11 cellular contexts compared by ENCODE assay signal in the genomic region with DNA sequence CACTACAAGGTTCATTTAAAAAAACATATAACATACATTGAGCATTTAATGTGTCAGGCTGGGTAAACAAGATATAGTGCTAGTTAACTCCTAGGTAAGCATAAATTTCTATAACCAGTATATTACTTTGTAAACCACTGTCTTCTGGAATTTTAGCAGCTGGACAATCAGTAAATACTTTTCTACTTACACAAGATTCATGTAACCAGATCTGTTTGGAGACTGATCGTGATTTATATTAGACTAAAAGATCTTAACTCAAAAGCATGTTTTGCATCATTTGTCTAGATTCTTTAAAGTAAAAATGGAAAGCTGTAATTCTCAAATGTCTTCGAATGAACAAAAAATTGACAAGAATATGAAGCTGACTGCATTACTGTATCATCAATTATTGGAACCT. TPM values are rescaled to one million over a fixed set of nuclear protein-coding genes. Genes with fewer than 3 reads are reported as not detected.
DNase-seq lines count a peak whose midpoint lies in the region; ATAC-seq, FAIRE-seq and TF ChIP-seq lines count a peak whose summit lies in the region.
"Had no signal": no experiment of that assay in that cellular context is flagged by ENCODE, and none has a peak within 500 bp of the region (broad histone marks: within the 10 kb centered on the region; RNA-seq: fewer than 3 reads in every experiment).

No MANE protein-coding gene starts in this region.

- H3K9ac ChIP-seq in HCT116 (ENCODE audit: low read length) (no peak overlapping the region), iPS-20b (ENCODE audit: low read depth, low read length) (no peak overlapping the region), skeletal muscle tissue (ENCODE audit: low read depth in 1 of 3, low read length in 3 of 3) (no peak overlapping the region)

- H3K27me3 Mint-ChIP-seq in T-helper 2 cell treated with Interferon-gamma antibody and Interleukin-4, amounts not matched to agents 5 μg/mL and 100 μg/mL, for 36 hours (ENCODE audit: low read depth), result no peaks in the 10 kb centered on the region

- CTCF ChIA-PET in HCT116 (lab: Charles Lee), result no interaction called here

- ATAC-seq in HCT116 (no peak), GM18519 (IDR thresholded peaks at IDR 0.05; ENCODE audit: low FRiP score, unreplicated experiment) (no peak)

- H3K27me3 ChIP-seq in HCT116 (ENCODE audit: insufficient read depth, low read length) (no peaks in the 10 kb centered on the region), iPS-20b (ENCODE audit: insufficient read depth, low read length) (peaks cover 34% of the 10 kb centered on the region), skeletal muscle tissue (ENCODE audit: control insufficient read depth in 3 of 3, insufficient read depth in 3 of 3, low read length in 3 of 3) (peaks cover 4 to 11% (median 5%) of the 10 kb centered on the region in 3 donors), small intestine (ENCODE audit: control insufficient read depth in 2 of 2, insufficient read depth in 2 of 2, low read length in 2 of 2) (no peaks in the 10 kb centered on the region)

- H3K27ac Mint-ChIP-seq in T-helper 2 cell treated with Interferon-gamma antibody and Interleukin-4, amounts not matched to agents 5 μg/mL and 100 μg/mL, for 36 hours, result no peak overlapping the region

- H3K4me3 ChIP-seq in HCT116 (replicated peaks in 1 of 2; ENCODE audit: low read depth in 1 of 2, low read length in 2 of 2) (peak overlapping the region in 1 of 2 experiments; percentile 96; a peak in 2 of 4 replicates), iPS-20b (ENCODE audit: low read length) (peak overlapping the region; percentile 92; the same call in 1 of the 2 replicates), skeletal muscle tissue (ENCODE audit: low read length in 3 of 3) (peak overlapping the region in 2 of 3 donors; percentile 94 to 97), small intestine (ENCODE audit: low read depth in 1 of 2, low read length in 2 of 2) (no peak overlapping the region)

- H3K4me1 Mint-ChIP-seq in T-helper 2 cell treated with Interferon-gamma antibody and Interleukin-4, amounts not matched to agents 5 μg/mL and 100 μg/mL, for 36 hours (ENCODE audit: low read depth), result peaks cover 28% of the 10 kb centered on the region

- no peaks in the 10 kb centered on the region for H3K9me3 Mint-ChIP-seq in T-helper 2 cell treated with Interferon-gamma antibody and Interleukin-4, amounts not matched to agents 5 μg/mL and 100 μg/mL, for 36 hours

- H3K9me3 ChIP-seq in HCT116 (ENCODE audit: control insufficient read depth in 1 of 2, insufficient read depth in 1 of 2, low read depth in 1 of 2, low read length in 2 of 2), result no peaks in the 10 kb centered on the region
- H3K9me3 ChIP-seq in iPS-20b (ENCODE audit: insufficient read depth, low read depth, low read length), result no peaks in the 10 kb centered on the region
- no peaks in the 10 kb centered on the region for H3K9me3 ChIP-seq in skeletal muscle tissue (ENCODE audit: control insufficient read depth in 3 of 3, low read length in 3 of 3)
- H3K9me3 ChIP-seq in small intestine (ENCODE audit: control insufficient read depth, low read depth), result no peaks in the 10 kb centered on the region

- peaks cover 40% of the 10 kb centered on the region for H3K79me2 ChIP-seq in HCT116 (ENCODE audit: insufficient read depth, low read length)

- peak overlapping the region; percentile 81 for H2AFZ ChIP-seq in HCT116 (ENCODE audit: low read depth, low read length, poor library complexity, severe bottlenecking)

- BruUV-seq in HCT116 (replicated peaks; lab: Mats Ljungman, UMichigan), result no TSS peak

- 27 to 45% (median 35%) methylated on average over 2 of the region's 2 CpGs for WGBS in small intestine, 3 donors

- H3K36me3 Mint-ChIP-seq in T-helper 2 cell treated with Interferon-gamma antibody and Interleukin-4, amounts not matched to agents 5 μg/mL and 100 μg/mL, for 36 hours (ENCODE audit: low read depth), result peaks cover 6% of the 10 kb centered on the region

- no peak for TF ChIP-seq POLR2A in HCT116 (IDR thresholded peaks at IDR 0.05; ENCODE audit: borderline replicate concordance, extremely low read depth, insufficient read depth, insufficient read length)

- TF ChIP-seq RAD21 in HCT116 (IDR thresholded peaks at IDR 0.05; ENCODE audit: low read depth), result no peak

- DNase-seq in HCT116 (ENCODE audit: low read depth, low spot score) (no peak), COLO829 (ENCODE audit: low spot score) (no peak), small intestine (no peak)
- DNase-seq in T-helper 2 cell treated with Interferon-gamma antibody and Interleukin-4, amounts not matched to agents 5 μg/mL and 100 μg/mL, for 36 hours (ENCODE audit: low spot score), result no peak
- DNase-seq: activated CD8-positive, alpha-beta T cell treated with anti-CD3 and anti-CD28 coated beads, Interleukin-2, amount 10 ng/mL, durations not matched to agents 7 days and 5 days; NCI-H226; stimulated activated CD8-positive, alpha-beta memory T cell treated with anti-CD3 and anti-CD28 coated beads, Interleukin-4, amount 100 ng/mL, for 48 hours had no signal

- peak overlapping the region; percentile 92 for H3K4me2 ChIP-seq in HCT116 (ENCODE audit: low read length)

- POLR2A ChIA-PET in HCT116 (lab: Charles Lee), result no interaction called here

- H4K20me1 ChIP-seq in HCT116 (ENCODE audit: insufficient read depth), result no peaks in the 10 kb centered on the region

- RAD21 ChIA-PET in HCT116 (lab: Charles Lee; ENCODE audit: low non-redundant PET in 1 of 2, low total read pairs in 2 of 2, uncharacterized antibody in 2 of 2, unreplicated experiment in 2 of 2), result interaction anchor here in 1 of 2 experiments (0.8 kb wide), 1 partner anchor 15 kb away, joined by 3 read pairs; the partner anchor contains the start of gene KCTD18

- intact Hi-C loops in HCT116 (cut with micrococcal nuclease), result no loop called here

- H3K4me1 ChIP-seq in HCT116 (ENCODE audit: control insufficient read depth in 1 of 2, insufficient read depth in 2 of 2, low read length in 2 of 2) (peaks cover 4 to 22% of the 10 kb centered on the region in 2 experiments; a peak in 3 of 4 replicates), iPS-20b (ENCODE audit: insufficient read depth, low read length) (no peaks in the 10 kb centered on the region), skeletal muscle tissue (ENCODE audit: control insufficient read depth in 3 of 3, insufficient read depth in 3 of 3, low read length in 3 of 3) (peaks cover 10 to 11% (median 11%) of the 10 kb centered on the region in 3 donors), small intestine (ENCODE audit: control insufficient read depth in 2 of 2, insufficient read depth in 1 of 2, low read depth in 1 of 2, low read length in 1 of 2) (peaks cover 1 to 4% of the 10 kb centered on the region in 2 donors)

- no peaks in the 10 kb centered on the region for H3K9me2 ChIP-seq in HCT116 (ENCODE audit: insufficient read depth)

- H3K27ac ChIP-seq in HCT116 (ENCODE audit: low read depth, low read length) (no peak overlapping the region), VCaP (peak overlapping the region; percentile 67), iPS-20b (ENCODE audit: low read length) (no peak overlapping the region), skeletal muscle tissue (ENCODE audit: low read depth, low read length) (no peak overlapping the region), small intestine (ENCODE audit: low read depth in 1 of 2, low read length in 1 of 2) (no peak overlapping the region)

- no peak overlapping the region for H3K4me3 Mint-ChIP-seq in T-helper 2 cell treated with Interferon-gamma antibody and Interleukin-4, amounts not matched to agents 5 μg/mL and 100 μg/mL, for 36 hours

- H3K36me3 ChIP-seq in HCT116 (ENCODE audit: control insufficient read depth in 1 of 2, insufficient read depth in 2 of 2, low read length in 2 of 2), result no peaks in the 10 kb centered on the region
- H3K36me3 ChIP-seq in iPS-20b (ENCODE audit: insufficient read depth, low read depth, low read length), result no peaks in the 10 kb centered on the region
- no peaks in the 10 kb centered on the region for H3K36me3 ChIP-seq in skeletal muscle tissue (ENCODE audit: control insufficient read depth in 3 of 3, insufficient read depth in 3 of 3, low read length in 3 of 3)
- no peaks in the 10 kb centered on the region for H3K36me3 ChIP-seq in small intestine (ENCODE audit: control insufficient read depth in 2 of 2, insufficient read depth in 2 of 2, low read length in 2 of 2)

- TF ChIP-seq CTCF in HCT116 (IDR thresholded peaks at IDR 0.05 in 2 of 3, conservative IDR thresholded peaks at IDR 0.05 in 1 of 3; ENCODE audit: borderline replicate concordance in 1 of 3, insufficient read depth in 1 of 3, low read depth in 2 of 3, low read length in 2 of 3) (no peak), VCaP (conservative IDR thresholded peaks at IDR 0.05) (no peak)

- FAIRE-seq in small intestine (lab: Jason Lieb, UNC), result no peak

TF ChIP-seq in HCT116, 20 proteins besides CTCF, POLR2A, EP300 and RAD21:
- no peak for TF ChIP-seq CBX3 (IDR thresholded peaks at IDR 0.05; ENCODE audit: low read depth)
- no peak for TF ChIP-seq EZH2phosphoT487 (IDR thresholded peaks at IDR 0.05; ENCODE audit: borderline replicate concordance)
- TF ChIP-seq JUND (IDR thresholded peaks at IDR 0.05), result no peak
TF ChIP-seq in HCT116: peak in this region for 0.

RNA-seq across cellular contexts. Expression of gene SGO2, which starts 0.9 kb away (rescaled TPM):
- 25.4 TPM for total RNA-seq in HCT116 (2021; ENCODE audit: unreplicated experiment)
- polyA plus RNA-seq in HCT116 (2012), result 4.9 and 7.7 TPM in 2 replicates
- 1.0 TPM for total RNA-seq in skeletal muscle tissue
- 1 to 10 TPM in 1 of 3 donors, under 1 TPM in 2; 0.27 to 6.0 (median 0.45) TPM for polyA plus RNA-seq in small intestine

RNA-seq across cellular contexts. Expression of gene KCTD18, which starts 15.2 kb away (rescaled TPM):
- 12.8 TPM for total RNA-seq in HCT116 (2021; ENCODE audit: unreplicated experiment)
- polyA plus RNA-seq in HCT116 (2012), result 5.3 and 6.6 TPM in 2 replicates
- 11.5 TPM for total RNA-seq in skeletal muscle tissue
- polyA plus RNA-seq in small intestine, result 10 to 100 TPM in 2 of 3 donors, 1 to 10 TPM in 1; 8.6 to 11.6 (median 10.4) TPM

Comparison
In these comparisons a context has a peak if more than half of its experiments do, and no peak if none do; other contexts are left out.
1. H3K4me3 ChIP-seq: peak in iPS-20b (single experiment) and skeletal muscle tissue (2 of 3); none in small intestine (0 of 2).
2. RNA of gene SGO2, which starts 0.9 kb away (total RNA-seq): 25.4 TPM in HCT116 (single experiment); 1.0 TPM in skeletal muscle tissue (single experiment); every median in the first group is over 10 times any median in the second.